15 cellular contexts compared by ENCODE assay signal in genomic region chr2:159875083-159875482, GRCh38. TPM values are rescaled to one million over a fixed set of nuclear protein-coding genes. Genes with fewer than 3 reads are reported as not detected.
DNase-seq lines count a peak whose midpoint lies in the region; ATAC-seq and TF ChIP-seq lines count a peak whose summit lies in the region.
"Had no signal": no experiment of that assay in that cellular context is flagged by ENCODE, and none has a peak within 500 bp of the region (broad histone marks: within the 10 kb centered on the region; RNA-seq: fewer than 3 reads in every experiment).

No MANE protein-coding gene starts in this region.

- DNase-seq in NCI-H1092 treated with DMSO at 0.1 percent for 48 hours (lab: John Stamatoyannopoulos, UW) = peak; percentile 25
- no peak for DNase-seq in NCI-H1092 (lab: John Stamatoyannopoulos, UW)
- DNase-seq in M059J (ENCODE audit: low read depth) = peak; percentile 7
- DNase-seq in adrenal gland = peak in 6 of 7 donors; percentile 16 to 68 (median 42)
- DNase-seq in neural progenitor cell (ENCODE audit: low spot score) = no peak
- no peak for DNase-seq in Ammon's horn (ENCODE audit: low spot score)
- DNase-seq in CD8-positive, alpha-beta memory T cell = no peak
- DNase-seq: 8988T; activated T-cell treated with anti-CD3 and anti-CD28 coated beads, Interleukin-2, amount 50 U/mL, for 1 hour; esophagus squamous epithelium; PC-3; transverse colon had no signal

- H3K9me3 Mint-ChIP-seq in neural progenitor cell = no peaks in the 10 kb centered on the region
- H3K9me3 Mint-ChIP-seq in CD8-positive, alpha-beta memory T cell = no peaks in the 10 kb centered on the region
- H3K9me3 Mint-ChIP-seq: dendritic cell treated with granulocyte-macrophage colony-stimulating factor and Interleukin-4, amounts not matched to agents 40 ng/mL and 50 ng/mL, for 4 days had no signal

- POLR2A ChIA-PET in CD8-positive, alpha-beta memory T cell (lab: Charles Lee) = no interaction called here

- H3K4me3 ChIP-seq in adrenal gland = no peak overlapping the region
- no peak overlapping the region for H3K4me3 ChIP-seq in neural progenitor cell
- no peak overlapping the region for H3K4me3 ChIP-seq in CD8-positive, alpha-beta memory T cell (ENCODE audit: low read length)
- H3K4me3 ChIP-seq: esophagus squamous epithelium, transverse colon had no signal

- H2AFZ ChIP-seq in neural progenitor cell (replicated peaks) = peak overlapping the region; percentile 1

- H3K9ac ChIP-seq in neural progenitor cell = no peak overlapping the region

- no peaks in the 10 kb centered on the region for H3K9me3 ChIP-seq in adrenal gland (replicated peaks in 1 of 3)
- no peaks in the 10 kb centered on the region for H3K9me3 ChIP-seq in neural progenitor cell (ENCODE audit: low read depth)
- H3K9me3 ChIP-seq in CD8-positive, alpha-beta memory T cell (ENCODE audit: low read length) = no peaks in the 10 kb centered on the region
- H3K9me3 ChIP-seq: esophagus squamous epithelium, transverse colon had no signal

- CTCF ChIA-PET in CD8-positive, alpha-beta memory T cell (lab: Charles Lee) = no interaction called here

- H3K4me1 ChIP-seq in adrenal gland (replicated peaks in 1 of 2) (no peaks in the 10 kb centered on the region), neural progenitor cell (no peaks in the 10 kb centered on the region)
- H3K4me1 ChIP-seq in CD8-positive, alpha-beta memory T cell (ENCODE audit: insufficient read depth, low read length) = no peaks in the 10 kb centered on the region
- H3K4me1 ChIP-seq: esophagus squamous epithelium, transverse colon had no signal

- H3K36me3 ChIP-seq in adrenal gland (replicated peaks in 1 of 2) (no peaks in the 10 kb centered on the region), neural progenitor cell (no peaks in the 10 kb centered on the region)
- peaks cover 32% of the 10 kb centered on the region for H3K36me3 ChIP-seq in CD8-positive, alpha-beta memory T cell (ENCODE audit: insufficient read depth, low read length)
- H3K36me3 ChIP-seq: transverse colon had no signal

- TF ChIP-seq CTCF in adrenal gland (IDR thresholded peaks at IDR 0.05) (no peak), neural progenitor cell (IDR thresholded peaks at IDR 0.05) (no peak)

- no peaks in the 10 kb centered on the region for H3K79me2 ChIP-seq in neural progenitor cell (ENCODE audit: low read depth)

- H3K4me2 ChIP-seq in neural progenitor cell = no peak overlapping the region

- no peaks in the 10 kb centered on the region for H3K27me3 Mint-ChIP-seq in neural progenitor cell (ENCODE audit: insufficient read depth, low read depth)
- no peaks in the 10 kb centered on the region for H3K27me3 Mint-ChIP-seq in CD8-positive, alpha-beta memory T cell
- H3K27me3 Mint-ChIP-seq: dendritic cell treated with granulocyte-macrophage colony-stimulating factor and Interleukin-4, amounts not matched to agents 40 ng/mL and 50 ng/mL, for 4 days had no signal

- no peaks in the 10 kb centered on the region for H4K20me1 ChIP-seq in neural progenitor cell (ENCODE audit: low read depth)

- H3F3A ChIP-seq in neural progenitor cell (ENCODE audit: low read depth) = peaks cover 17% of the 10 kb centered on the region

- TF ChIP-seq POLR2A in adrenal gland (IDR thresholded peaks at IDR 0.05) = no peak

- intact Hi-C loops in adrenal gland (cut with DNase I) = no loop called here

- H3K27me3 ChIP-seq in adrenal gland (no peaks in the 10 kb centered on the region), neural progenitor cell (no peaks in the 10 kb centered on the region)
- H3K27me3 ChIP-seq in CD8-positive, alpha-beta memory T cell (ENCODE audit: insufficient read depth, low read length, poor library complexity, severe bottlenecking) = no peaks in the 10 kb centered on the region
- H3K27me3 ChIP-seq: esophagus squamous epithelium, transverse colon had no signal

- H3K27ac ChIP-seq in adrenal gland (no peak overlapping the region), neural progenitor cell (no peak overlapping the region)
- no peak overlapping the region for H3K27ac ChIP-seq in CD8-positive, alpha-beta memory T cell (ENCODE audit: low read depth, low read length)
- H3K27ac ChIP-seq: esophagus squamous epithelium, transverse colon, VCaP had no signal

- no peak for ATAC-seq in HG03432 (IDR thresholded peaks at IDR 0.05; ENCODE audit: unreplicated experiment)
- ATAC-seq: PC-3 had no signal

- no peaks in the 10 kb centered on the region for H3K36me3 Mint-ChIP-seq in neural progenitor cell
- H3K36me3 Mint-ChIP-seq in CD8-positive, alpha-beta memory T cell = peaks cover 24 to 76% (median 40%) of the 10 kb centered on the region in 3 donors

- H3K4me3 Mint-ChIP-seq in neural progenitor cell = no peak overlapping the region
- H3K4me3 Mint-ChIP-seq in CD8-positive, alpha-beta memory T cell = no peak overlapping the region
- H3K4me3 Mint-ChIP-seq: dendritic cell treated with granulocyte-macrophage colony-stimulating factor and Interleukin-4, amounts not matched to agents 40 ng/mL and 50 ng/mL, for 4 days had no signal

- H3K4me1 Mint-ChIP-seq in neural progenitor cell = no peaks in the 10 kb centered on the region
- H3K4me1 Mint-ChIP-seq in CD8-positive, alpha-beta memory T cell = peaks cover 0 to 8% (median 2%) of the 10 kb centered on the region in 3 donors

- H3K27ac Mint-ChIP-seq in neural progenitor cell = no peak overlapping the region
- peak overlapping the region in 1 of 8 donors; percentile 67 for H3K27ac Mint-ChIP-seq in CD8-positive, alpha-beta memory T cell
- H3K27ac Mint-ChIP-seq: dendritic cell treated with granulocyte-macrophage colony-stimulating factor and Interleukin-4, amounts not matched to agents 40 ng/mL and 50 ng/mL, for 4 days had no signal

- 62 to 72% (median 67%) methylated on average over 3 of the region's 3 CpGs for WGBS in adrenal gland, 4 donors

RNA-seq across cellular contexts. Expression of gene LY75, which starts 29.5 kb away (rescaled TPM):
- 0.34 and 2.1 TPM in 2 replicates for total RNA-seq in M059J (2014; rRNA removed; shearing (Covaris generic))
- total RNA-seq in adrenal gland = 1 to 10 TPM; 1.6 to 7.9 (median 4.9) TPM
- 1 to 10 TPM in 1 of 3 donors, under 1 TPM in 2; 0.57 to 3.7 (median 0.80) TPM for polyA plus RNA-seq in adrenal gland
- 0.25 and 0.39 TPM in 2 replicates for total RNA-seq in neural progenitor cell (ENCODE audit: low replicate concordance)
- 10 to 100 TPM; 41.1 to 43.4 TPM for total RNA-seq in CD8-positive, alpha-beta memory T cell
- polyA plus RNA-seq in CD8-positive, alpha-beta memory T cell = 48.1 TPM
- total RNA-seq: PC-3 had no signal

Comparison
In these comparisons a context has a peak if more than half of its experiments do, and no peak if none do; other contexts are left out.
1. DNase-seq: peak in NCI-H1092 treated with DMSO at 0.1 percent for 48 hours (single experiment), M059J (single experiment) and adrenal gland (6 of 7); none in NCI-H1092 (single experiment), neural progenitor cell (single experiment), Ammon's horn (single experiment) and CD8-positive, alpha-beta memory T cell (0 of 5).
2. RNA of gene LY75, which starts 29.5 kb away (total RNA-seq): 41.1 to 43.4 TPM in CD8-positive, alpha-beta memory T cell; 1.6 to 7.9 TPM in adrenal gland, 0.34 to 2.1 TPM in M059J and 0.25 to 0.39 TPM in neural progenitor cell; every median in the first group is over 4 times any median in the second.